15 cellular contexts compared by ENCODE assay signal in the genomic region with DNA sequence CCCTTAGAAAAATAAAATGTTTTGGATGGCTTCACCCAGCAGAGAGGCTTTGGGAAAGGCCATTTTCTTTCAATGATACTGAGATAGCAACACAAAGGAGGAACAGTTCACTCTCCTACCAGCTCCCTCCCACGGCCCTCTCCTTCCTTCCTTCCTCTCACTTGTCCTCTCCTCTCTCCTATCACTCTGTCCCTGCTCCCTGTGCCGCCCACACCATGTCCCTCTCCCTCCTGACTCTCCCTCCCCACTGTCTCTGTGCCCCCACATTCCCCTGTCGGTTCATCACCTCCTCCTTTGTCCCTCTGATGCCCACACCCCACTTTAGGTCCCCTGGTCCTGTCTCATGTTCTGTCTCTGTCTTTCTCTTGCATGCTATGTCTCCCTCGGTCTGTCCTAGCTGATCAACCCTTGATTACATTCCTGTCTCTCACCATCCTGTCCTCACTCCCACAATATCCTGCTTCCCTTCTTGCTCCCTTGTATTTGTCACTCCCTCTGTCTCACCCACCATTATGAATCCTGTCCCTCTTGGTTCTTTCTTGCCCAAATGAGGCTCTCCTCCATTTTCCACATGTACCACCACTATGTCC. TPM values are rescaled to one million over a fixed set of nuclear protein-coding genes. Genes with fewer than 3 reads are reported as not detected.
DNase-seq lines count a peak whose midpoint lies in the region; ATAC-seq and TF ChIP-seq lines count a peak whose summit lies in the region.
"Had no signal": no experiment of that assay in that cellular context is flagged by ENCODE, and none has a peak within 500 bp of the region (broad histone marks: within the 10 kb centered on the region; RNA-seq: fewer than 3 reads in every experiment).

No MANE protein-coding gene starts in this region.

- peaks cover 24 to 98% (median 52%) of the 10 kb centered on the region in 3 donors for H3K36me3 ChIP-seq in esophagus squamous epithelium
- peaks cover 94% of the 10 kb centered on the region for H3K36me3 ChIP-seq in upper lobe of right lung

- TF ChIP-seq POLR2A in esophagus squamous epithelium (IDR thresholded peaks at IDR 0.05) (no peak), erythroblast (IDR thresholded peaks at IDR 0.05; ENCODE audit: low read length) (no peak)

- H3K27me3 ChIP-seq in esophagus squamous epithelium = no peaks in the 10 kb centered on the region
- H3K27me3 ChIP-seq in upper lobe of right lung = no peaks in the 10 kb centered on the region
- H3K27me3 ChIP-seq: adrenal gland had no signal

- POLR2A ChIA-PET in activated CD4-positive, alpha-beta memory T cell treated with anti-CD3 and anti-CD28 coated beads for 36 hours (lab: Charles Lee) = no interaction called here

- TF ChIP-seq CTCF in natural killer cell (IDR thresholded peaks at IDR 0.05) (no peak), esophagus squamous epithelium (IDR thresholded peaks at IDR 0.05) (no peak), upper lobe of right lung (IDR thresholded peaks at IDR 0.05) (no peak)

- H3K27me3 Mint-ChIP-seq in natural killer cell (ENCODE audit: low read depth in 2 of 2) = no peaks in the 10 kb centered on the region
- no peaks in the 10 kb centered on the region for H3K27me3 Mint-ChIP-seq in natural killer cell treated with Interleukin-12 subunit alpha and Interleukin-12 subunit beta and Interleukin-15 and Interleukin-18, amount 100 ng/mL, for 72 hours
- H3K27me3 Mint-ChIP-seq in activated CD4-positive, alpha-beta memory T cell treated with anti-CD3 and anti-CD28 coated beads for 36 hours = no peaks in the 10 kb centered on the region

- no peaks in the 10 kb centered on the region for H3K9me3 Mint-ChIP-seq in natural killer cell
- H3K9me3 Mint-ChIP-seq in natural killer cell treated with Interleukin-12 subunit alpha and Interleukin-12 subunit beta and Interleukin-15 and Interleukin-18, amount 100 ng/mL, for 72 hours = no peaks in the 10 kb centered on the region
- no peaks in the 10 kb centered on the region for H3K9me3 Mint-ChIP-seq in activated CD4-positive, alpha-beta memory T cell treated with anti-CD3 and anti-CD28 coated beads for 36 hours

- H3K4me1 Mint-ChIP-seq in natural killer cell = peaks cover 6 to 19% of the 10 kb centered on the region in 2 donors
- peaks cover 0 to 9% of the 10 kb centered on the region in 2 donors for H3K4me1 Mint-ChIP-seq in natural killer cell treated with Interleukin-12 subunit alpha and Interleukin-12 subunit beta and Interleukin-15 and Interleukin-18, amount 100 ng/mL, for 72 hours (ENCODE audit: low read depth in 2 of 2)
- no peaks in the 10 kb centered on the region for H3K4me1 Mint-ChIP-seq in activated CD4-positive, alpha-beta memory T cell treated with anti-CD3 and anti-CD28 coated beads for 36 hours (ENCODE audit: low read depth)

- H3K4me3 Mint-ChIP-seq in natural killer cell = no peak overlapping the region
- no peak overlapping the region for H3K4me3 Mint-ChIP-seq in natural killer cell treated with Interleukin-12 subunit alpha and Interleukin-12 subunit beta and Interleukin-15 and Interleukin-18, amount 100 ng/mL, for 72 hours
- H3K4me3 Mint-ChIP-seq in activated CD4-positive, alpha-beta memory T cell treated with anti-CD3 and anti-CD28 coated beads for 36 hours = no peak overlapping the region

- DNase-seq in natural killer cell (no peak), esophagus squamous epithelium (lab: John Stamatoyannopoulos, UW) (no peak), upper lobe of right lung (no peak), NCI-H524 treated with DMSO at 0.1 percent for 48 hours (lab: John Stamatoyannopoulos, UW) (no peak), erythroblast (lab: John Stamatoyannopoulos, UW) (no peak), T-helper 9 cell (no peak)
- DNase-seq in natural killer cell treated with Interleukin-12 subunit alpha and Interleukin-12 subunit beta and Interleukin-15 and Interleukin-18, amount 100 ng/mL, for 72 hours (ENCODE audit: low spot score) = no peak
- DNase-seq in activated CD4-positive, alpha-beta memory T cell treated with anti-CD3 and anti-CD28 coated beads for 36 hours = no peak
- DNase-seq: activated CD4-positive, alpha-beta T cell treated with anti-CD3 and anti-CD28 coated beads for 1 hour; adrenal gland; midbrain; NCI-H1694; NCI-H446 treated with DMSO at 0.1 percent for 48 hours; T-helper 1 cell had no signal

- intact Hi-C loops in natural killer cell (cut with micrococcal nuclease) (no loop called here), esophagus squamous epithelium (cut with DNase I) (no loop called here), upper lobe of right lung (cut with DNase I) (no loop called here)
- intact Hi-C loops in activated CD4-positive, alpha-beta memory T cell treated with anti-CD3 and anti-CD28 coated beads for 36 hours (cut with micrococcal nuclease) = no loop called here

- H3K27ac ChIP-seq in esophagus squamous epithelium (peak overlapping the region in 3 of 4 donors; percentile 45 to 87 (median 83)), upper lobe of right lung (no peak overlapping the region)
- H3K27ac ChIP-seq: adrenal gland had no signal

- H3K36me3 Mint-ChIP-seq in natural killer cell = peaks cover 38% of the 10 kb centered on the region
- peaks cover 35% of the 10 kb centered on the region for H3K36me3 Mint-ChIP-seq in natural killer cell treated with Interleukin-12 subunit alpha and Interleukin-12 subunit beta and Interleukin-15 and Interleukin-18, amount 100 ng/mL, for 72 hours
- H3K36me3 Mint-ChIP-seq in activated CD4-positive, alpha-beta memory T cell treated with anti-CD3 and anti-CD28 coated beads for 36 hours = peaks cover 55% of the 10 kb centered on the region

- H3K27ac Mint-ChIP-seq in natural killer cell = peak overlapping the region; percentile 1 to 15
- H3K27ac Mint-ChIP-seq in natural killer cell treated with Interleukin-12 subunit alpha and Interleukin-12 subunit beta and Interleukin-15 and Interleukin-18, amount 100 ng/mL, for 72 hours = no peak overlapping the region
- peak overlapping the region; percentile 35 for H3K27ac Mint-ChIP-seq in activated CD4-positive, alpha-beta memory T cell treated with anti-CD3 and anti-CD28 coated beads for 36 hours

- H3K4me3 ChIP-seq in esophagus squamous epithelium (no peak overlapping the region), upper lobe of right lung (no peak overlapping the region)
- H3K4me3 ChIP-seq: adrenal gland had no signal

- H3K4me1 ChIP-seq in esophagus squamous epithelium (peaks cover 9 to 42% (median 13%) of the 10 kb centered on the region in 3 donors), upper lobe of right lung (no peaks in the 10 kb centered on the region)
- H3K4me1 ChIP-seq: adrenal gland had no signal

- ATAC-seq in natural killer cell (no peak), upper lobe of right lung (peak; percentile 57)
- no peak for ATAC-seq in natural killer cell treated with Interleukin-12 subunit alpha and Interleukin-12 subunit beta and Interleukin-15 and Interleukin-18, amount 100 ng/mL, for 72 hours
- ATAC-seq: Right ventricle myocardium inferior had no signal

- CTCF ChIA-PET in activated CD4-positive, alpha-beta memory T cell treated with anti-CD3 and anti-CD28 coated beads for 36 hours (lab: Charles Lee) = interaction anchor here (1.8 kb wide), 1 partner anchor 28 kb away, joined by 4 read pairs; no protein-coding TSS in a partner anchor

- 82 to 89% methylated on average over 4 of the region's 4 CpGs for WGBS in esophagus squamous epithelium, 2 donors

- H3K9me3 ChIP-seq in esophagus squamous epithelium (no peaks in the 10 kb centered on the region), upper lobe of right lung (no peaks in the 10 kb centered on the region)
- H3K9me3 ChIP-seq: adrenal gland had no signal

RNA-seq across cellular contexts. Expression of gene ELMO2, which starts 30.1 kb away (rescaled TPM):
- total RNA-seq in natural killer cell (100 to 1,000 TPM; 108 to 156 (median 142) TPM), esophagus squamous epithelium (10 to 100 TPM; 27.5 to 38.0 (median 37.0) TPM), upper lobe of right lung (57.0 TPM)
- total RNA-seq in natural killer cell treated with Interleukin-12 subunit alpha and Interleukin-12 subunit beta and Interleukin-15 and Interleukin-18, amount 100 ng/mL, for 72 hours = 100 to 1,000 TPM in 1 of 2 donors, 10 to 100 TPM in 1; 92.3 to 100 TPM
- total RNA-seq in activated CD4-positive, alpha-beta memory T cell treated with anti-CD3 and anti-CD28 coated beads for 36 hours = 10 to 100 TPM; 57.4 to 64.1 TPM

Comparison
In these comparisons a context has a peak if more than half of its experiments do, and no peak if none do; other contexts are left out.
1. H3K27ac Mint-ChIP-seq: peak in natural killer cell (2 of 2) and activated CD4-positive, alpha-beta memory T cell treated with anti-CD3 and anti-CD28 coated beads for 36 hours (single experiment); none in natural killer cell treated with Interleukin-12 subunit alpha and Interleukin-12 subunit beta and Interleukin-15 and Interleukin-18, amount 100 ng/mL, for 72 hours (0 of 2).